In the genomic region with DNA sequence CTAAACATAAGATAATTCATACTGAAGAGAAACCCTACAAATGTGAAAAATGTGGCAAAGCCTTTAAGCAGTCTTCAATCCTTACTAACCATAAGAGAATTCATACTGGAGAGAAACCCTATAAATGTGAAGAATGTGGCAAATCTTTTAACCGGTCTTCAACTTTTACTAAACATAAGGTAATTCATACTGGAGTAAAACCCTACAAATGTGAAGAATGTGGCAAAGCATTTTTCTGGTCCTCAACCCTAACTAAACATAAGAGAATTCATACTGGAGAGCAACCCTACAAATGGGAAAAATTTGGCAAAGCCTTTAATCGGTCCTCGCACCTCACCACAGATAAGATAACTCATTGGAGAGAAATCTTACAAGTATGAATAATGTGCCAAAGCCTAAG, we compare ENCODE assay signal across 23 cellular contexts. TPM values are rescaled to one million over a fixed set of nuclear protein-coding genes. Genes with fewer than 3 reads are reported as not detected.
DNase-seq lines count a peak whose midpoint lies in the region; ATAC-seq and TF ChIP-seq lines count a peak whose summit lies in the region.
"Had no signal": no experiment of that assay in that cellular context is flagged by ENCODE, and none has a peak within 500 bp of the region (broad histone marks: within the 10 kb centered on the region; RNA-seq: fewer than 3 reads in every experiment).

No MANE protein-coding gene starts in this region.

- H3K36me3 Mint-ChIP-seq in endodermal cell (ENCODE audit: low read depth) = peaks cover 83% of the 10 kb centered on the region
- peaks cover 28 to 76% (median 65%) of the 10 kb centered on the region in 5 donors for H3K36me3 Mint-ChIP-seq in naive thymus-derived CD4-positive, alpha-beta T cell

- H3K27me3 Mint-ChIP-seq in endodermal cell (ENCODE audit: insufficient read depth) = no peaks in the 10 kb centered on the region
- H3K27me3 Mint-ChIP-seq in naive thymus-derived CD4-positive, alpha-beta T cell = no peaks in the 10 kb centered on the region
- H3K27me3 Mint-ChIP-seq: CD4-positive, alpha-beta memory T cell; IgD-negative memory B cell had no signal

- no peaks in the 10 kb centered on the region for H4K20me1 ChIP-seq in BLaER1 treated with 17β-estradiol and CSF1 and Interleukin-3, amounts not matched to agents 10 nM and 100 nM

- H3K4me3 Mint-ChIP-seq in endodermal cell = no peak overlapping the region
- no peak overlapping the region for H3K4me3 Mint-ChIP-seq in naive thymus-derived CD4-positive, alpha-beta T cell
- H3K4me3 Mint-ChIP-seq: CD4-positive, alpha-beta memory T cell had no signal

- H3K27ac Mint-ChIP-seq in endodermal cell = no peak overlapping the region
- no peak overlapping the region for H3K27ac Mint-ChIP-seq in naive thymus-derived CD4-positive, alpha-beta T cell
- H3K27ac Mint-ChIP-seq: CD4-positive, alpha-beta memory T cell; IgD-negative memory B cell had no signal

- POLR2A ChIA-PET in HEK293 (lab: Yijun Ruan, JAX) = no interaction called here
- POLR2A ChIA-PET in naive thymus-derived CD4-positive, alpha-beta T cell (lab: Charles Lee) = no interaction called here

- DNase-seq in endodermal cell = no peak
- DNase-seq in naive thymus-derived CD4-positive, alpha-beta T cell = no peak
- DNase-seq in activated CD8-positive, alpha-beta memory T cell treated with anti-CD3 and anti-CD28 coated beads, Interleukin-2, amount 50 U/mL, for 4 hours = no peak
- no peak for DNase-seq in posterior vena cava (ENCODE audit: low spot score)
- no peak for DNase-seq in AG20443 (ENCODE audit: low spot score)
- DNase-seq: BE2C; CD4-positive, alpha-beta memory T cell; Karpas-422; MV-4-11; NCI-H1105 treated with DMSO at 0.1 percent for 48 hours; NCI-H2081; NCI-H2171; NCI-H345; NCI-H524; NCI-H774; NK-92 treated with Interleukin-12 subunit alpha and Interleukin-12 subunit beta, amount 100 ng/mL, for 24 hours; SIG-M5; SK-N-SH had no signal

- peaks cover 88% of the 10 kb centered on the region for H3K9me3 Mint-ChIP-seq in endodermal cell
- H3K9me3 Mint-ChIP-seq in naive thymus-derived CD4-positive, alpha-beta T cell = peaks cover 13 to 92% (median 69%) of the 10 kb centered on the region in 11 donors

- CTCF ChIA-PET in HEK293 (lab: Yijun Ruan, JAX) = no interaction called here
- CTCF ChIA-PET in naive thymus-derived CD4-positive, alpha-beta T cell (lab: Charles Lee) = no interaction called here

- H3K27ac ChIP-seq in BLaER1 treated with 17β-estradiol and CSF1 and Interleukin-3, amounts not matched to agents 10 nM and 100 nM = no peak overlapping the region
- no peak overlapping the region for H3K27ac ChIP-seq in HEK293 (ENCODE audit: extremely low read depth, low read depth, low read length)
- no peak overlapping the region for H3K27ac ChIP-seq in endodermal cell (ENCODE audit: low read depth, low read length)
- no peak overlapping the region for H3K27ac ChIP-seq in naive thymus-derived CD4-positive, alpha-beta T cell (ENCODE audit: low read depth, low read length)
- H3K27ac ChIP-seq: HL-60 had no signal

- intact Hi-C loops in naive thymus-derived CD4-positive, alpha-beta T cell (cut with micrococcal nuclease) = no loop called here
- intact Hi-C loops in posterior vena cava (cut with DNase I) = no loop called here

- TF ChIP-seq CTCF in HEK293 (tag by site-specific recombination; IDR thresholded peaks at IDR 0.05) = no peak
- no peak for TF ChIP-seq CTCF in endodermal cell (conservative IDR thresholded peaks at IDR 0.05)

- whole genome bisulfite sequencing in endodermal cell (ENCODE audit: insufficient coverage in 1 of 2, insufficient read length in 1 of 2), 2 experiments = 90 to 100% methylated on average over 1 to 3 of the region's 3 CpGs

- peaks cover 95 to 100% (median 100%) of the 10 kb centered on the region in 11 experiments for H3K9me3 ChIP-seq in BLaER1 treated with 17β-estradiol and CSF1 and Interleukin-3, amounts not matched to agents 10 nM and 100 nM (replicated peaks in 1 of 11)
- H3K9me3 ChIP-seq in HEK293 (ENCODE audit: control insufficient read depth, insufficient read depth, low read depth, low read length) (no peaks in the 10 kb centered on the region; the same call in 1 of the 2 replicates), endodermal cell (ENCODE audit: control insufficient read depth, low read length) (peaks cover 99% of the 10 kb centered on the region)
- H3K9me3 ChIP-seq in naive thymus-derived CD4-positive, alpha-beta T cell (ENCODE audit: control insufficient read depth in 2 of 3, low read length in 3 of 3) = peaks cover 14 to 67% (median 28%) of the 10 kb centered on the region in 3 experiments

- H3K4me1 Mint-ChIP-seq in endodermal cell = no peaks in the 10 kb centered on the region
- no peaks in the 10 kb centered on the region for H3K4me1 Mint-ChIP-seq in naive thymus-derived CD4-positive, alpha-beta T cell
- H3K4me1 Mint-ChIP-seq: CD4-positive, alpha-beta memory T cell; IgD-negative memory B cell had no signal

- H3K27me3 ChIP-seq in BLaER1 treated with 17β-estradiol and CSF1 and Interleukin-3, amounts not matched to agents 10 nM and 100 nM = no peaks in the 10 kb centered on the region; a peak in 2 of 22 replicates
- H3K27me3 ChIP-seq in endodermal cell (ENCODE audit: control insufficient read depth, insufficient read depth, low read length, poor library complexity, severe bottlenecking) = no peaks in the 10 kb centered on the region
- no peaks in the 10 kb centered on the region for H3K27me3 ChIP-seq in naive thymus-derived CD4-positive, alpha-beta T cell (ENCODE audit: control insufficient read depth in 2 of 2, insufficient read depth in 2 of 2, low read length in 2 of 2)
- H3K27me3 ChIP-seq: BE2C had no signal

- H3K4me3 ChIP-seq in BLaER1 treated with 17β-estradiol and CSF1 and Interleukin-3, amounts not matched to agents 10 nM and 100 nM = peak overlapping the region in 9 of 10 experiments; percentile 9 to 45 (median 36); a peak in 15 of 20 replicates
- H3K4me3 ChIP-seq in HEK293 (ENCODE audit: low read depth, low read length) = no peak overlapping the region
- peak overlapping the region; percentile 75 for H3K4me3 ChIP-seq in endodermal cell (ENCODE audit: low read length)
- H3K4me3 ChIP-seq in naive thymus-derived CD4-positive, alpha-beta T cell (ENCODE audit: low read length) = peak overlapping the region; percentile 5

- no peak overlapping the region for H3K9ac ChIP-seq in BLaER1 treated with 17β-estradiol and CSF1 and Interleukin-3, amounts not matched to agents 10 nM and 100 nM
- no peak overlapping the region for H3K9ac ChIP-seq in endodermal cell (ENCODE audit: extremely low read depth, low read length, poor library complexity, severe bottlenecking)
- H3K9ac ChIP-seq: SK-N-SH had no signal

- no peaks in the 10 kb centered on the region for H3K4me1 ChIP-seq in BLaER1 treated with 17β-estradiol and CSF1 and Interleukin-3, amounts not matched to agents 10 nM and 100 nM
- no peaks in the 10 kb centered on the region for H3K4me1 ChIP-seq in HEK293 (ENCODE audit: control insufficient read depth, insufficient read depth, low read length)
- no peaks in the 10 kb centered on the region for H3K4me1 ChIP-seq in endodermal cell (ENCODE audit: control insufficient read depth, insufficient read depth, low read length)
- no peaks in the 10 kb centered on the region for H3K4me1 ChIP-seq in naive thymus-derived CD4-positive, alpha-beta T cell (ENCODE audit: control insufficient read depth in 2 of 2, insufficient read depth in 2 of 2, low read length in 2 of 2)
- H3K4me1 ChIP-seq: BE2C had no signal

- H3K4me2 ChIP-seq in BLaER1 treated with 17β-estradiol and CSF1 and Interleukin-3, amounts not matched to agents 10 nM and 100 nM = no peak overlapping the region
- H3K4me2 ChIP-seq: SK-N-SH had no signal

- H3K36me3 ChIP-seq in BLaER1 treated with 17β-estradiol and CSF1 and Interleukin-3, amounts not matched to agents 10 nM and 100 nM = peaks cover 79 to 100% (median 92%) of the 10 kb centered on the region in 11 experiments
- peaks cover 19 to 23% of the 10 kb centered on the region in 2 experiments for H3K36me3 ChIP-seq in HEK293 (ENCODE audit: control insufficient read depth in 2 of 2, insufficient read depth in 1 of 2, low read length in 2 of 2)
- peaks cover 97% of the 10 kb centered on the region for H3K36me3 ChIP-seq in endodermal cell (ENCODE audit: control insufficient read depth, insufficient read depth, low read length)
- peaks cover 12 to 21% (median 14%) of the 10 kb centered on the region in 3 experiments for H3K36me3 ChIP-seq in naive thymus-derived CD4-positive, alpha-beta T cell (ENCODE audit: control insufficient read depth in 2 of 3, insufficient read depth in 3 of 3, low read length in 3 of 3)

- ATAC-seq in naive thymus-derived CD4-positive, alpha-beta T cell = no peak
- ATAC-seq in esophagus mucosa = no peak

TF ChIP-seq in HEK293, 187 proteins besides CTCF, POLR2A, EP300 and RAD21:
- no peak for TF ChIP-seq OSR2 (tag by site-specific recombination; IDR thresholded peaks at IDR 0.05)
- TF ChIP-seq ZNF560 (tag by site-specific recombination; IDR thresholded peaks at IDR 0.05; ENCODE audit: borderline replicate concordance) = no peak
- TF ChIP-seq ZNF529 (tag by site-specific recombination; IDR thresholded peaks at IDR 0.05; ENCODE audit: insufficient replicate concordance) = no peak
- peak; percentile 82; the same call in 1 of the 2 replicates for TF ChIP-seq TRIM28 (IDR thresholded peaks at IDR 0.05; ENCODE audit: borderline replicate concordance, low read length)
- peak; percentile 97 for TF ChIP-seq SETDB1 (IDR thresholded peaks at IDR 0.05; ENCODE audit: insufficient read length, low read length)
- no peak for TF ChIP-seq ZNF221 (tag by site-specific recombination; IDR thresholded peaks at IDR 0.05; ENCODE audit: borderline replicate concordance)
- TF ChIP-seq ZNF274 (IDR thresholded peaks at IDR 0.05; ENCODE audit: low read length) = peak; percentile 83
- TF ChIP-seq ZNF274 (tag by site-specific recombination; IDR thresholded peaks at IDR 0.05; ENCODE audit: borderline replicate concordance) = peak; percentile 82; the same call in 1 of the 2 replicates

RNA-seq across cellular contexts. Expression of gene ZNF254, which starts 40.6 kb away (rescaled TPM):
- total RNA-seq in endodermal cell (10 to 100 TPM; 30.7 to 33.8 TPM), posterior vena cava (10 to 100 TPM; 12.8 to 14.1 TPM), esophagus mucosa (5.9 TPM)
- polyA plus RNA-seq in endodermal cell (2013, experiment 1 of 2) = 37.9 TPM
- 38.6 TPM for polyA plus RNA-seq in endodermal cell (2013, experiment 2 of 2)
- total RNA-seq in naive thymus-derived CD4-positive, alpha-beta T cell = 10 to 100 TPM; 10.8 to 17.1 (median 15.5) TPM
- 1 to 10 TPM; 4.1 to 5.8 TPM for polyA plus RNA-seq in naive thymus-derived CD4-positive, alpha-beta T cell
